ENCODE assay signal across 8 cellular contexts in genomic region chr1:59367269-59368006, GRCh38.
A peak's percentile ranks its signal among the peaks of the same experiment; 100 is the strongest.
DNase-seq lines count a peak whose midpoint lies in the region; ATAC-seq and TF ChIP-seq lines count a peak whose summit lies in the region.

No MANE protein-coding gene starts in this region.

- intact Hi-C loops in lower leg skin (cut with DNase I; ENCODE audit: low total_unique reads): no loop called here
- intact Hi-C loops in thyroid gland (cut with DNase I): no loop called here

- 41 to 49% methylated on average over 6 of the region's 6 CpGs for WGBS in lower leg skin, 2 donors
- 38 to 55% methylated on average over 6 of the region's 6 CpGs for WGBS in thyroid gland, 2 donors

- H3K36me3 Mint-ChIP-seq in chondrocyte (ENCODE audit: low read depth): peaks cover 5% of the 10 kb centered on the region

- H3K9me3 ChIP-seq in MG63 (no peaks in the 10 kb centered on the region), thyroid gland (no peaks in the 10 kb centered on the region)

- H3K4me1 Mint-ChIP-seq in chondrocyte (ENCODE audit: low read depth): peaks cover 23% of the 10 kb centered on the region

- ATAC-seq in GM19463 (IDR thresholded peaks at IDR 0.05; ENCODE audit: unreplicated experiment) (no peak), HG03354 (IDR thresholded peaks at IDR 0.05; ENCODE audit: poor library complexity, severe bottlenecking, unreplicated experiment) (no peak), GM21515 (IDR thresholded peaks at IDR 0.05; ENCODE audit: unreplicated experiment) (no peak)

- H3K27ac Mint-ChIP-seq in chondrocyte (ENCODE audit: unreplicated experiment): peak overlapping the region; percentile 87

- peak overlapping the region in 2 of 3 donors; percentile 58 for H3K27ac ChIP-seq in thyroid gland

- H3K9me3 Mint-ChIP-seq in chondrocyte (ENCODE audit: low read depth): no peaks in the 10 kb centered on the region

- H3K27me3 ChIP-seq in MG63: no peaks in the 10 kb centered on the region
- H3K27me3 ChIP-seq in thyroid gland: no peaks in the 10 kb centered on the region

- H3K4me3 ChIP-seq in MG63: no peak overlapping the region
- no peak overlapping the region for H3K4me3 ChIP-seq in lower leg skin (ENCODE audit: low read depth, poor library complexity, severe bottlenecking)
- H3K4me3 ChIP-seq in thyroid gland (replicated peaks in 1 of 3): no peak overlapping the region

- H3K27me3 Mint-ChIP-seq in chondrocyte (ENCODE audit: low read depth): no peaks in the 10 kb centered on the region

- peaks cover 14 to 15% of the 10 kb centered on the region in 2 donors for H3K4me1 ChIP-seq in thyroid gland

- TF ChIP-seq POLR2A in lower leg skin (IDR thresholded peaks at IDR 0.05): no peak
- no peak for TF ChIP-seq POLR2A in thyroid gland (IDR thresholded peaks at IDR 0.05)

- no peaks in the 10 kb centered on the region for H3K36me3 ChIP-seq in MG63
- H3K36me3 ChIP-seq in thyroid gland: no peaks in the 10 kb centered on the region

- no peak for TF ChIP-seq CTCF in chondrocyte (IDR thresholded peaks at IDR 0.05)
- no peak for TF ChIP-seq CTCF in lower leg skin (IDR thresholded peaks at IDR 0.05)
- no peak for TF ChIP-seq CTCF in thyroid gland (IDR thresholded peaks at IDR 0.05)

- no peak overlapping the region for H3K4me3 Mint-ChIP-seq in chondrocyte (ENCODE audit: unreplicated experiment)

- DNase-seq in MG63 (peak; percentile 69), chondrocyte (ENCODE audit: low spot score) (no peak), lower leg skin (ENCODE audit: low spot score in 2 of 2) (peak; percentile 75 to 92), thyroid gland (peak; percentile 42 to 47), NCI-H526 treated with DMSO at 0.1 percent for 48 hours (lab: John Stamatoyannopoulos, UW) (no peak)

Comparison
In these comparisons a context has a peak if more than half of its experiments do, and no peak if none do; other contexts are left out.
1. DNase-seq: peak in MG63 (single experiment), lower leg skin (2 of 2) and thyroid gland (2 of 2); none in chondrocyte (single experiment) and NCI-H526 treated with DMSO at 0.1 percent for 48 hours (single experiment).